Comparison of ENCODE assay signal across 21 cellular contexts in the genomic region with DNA sequence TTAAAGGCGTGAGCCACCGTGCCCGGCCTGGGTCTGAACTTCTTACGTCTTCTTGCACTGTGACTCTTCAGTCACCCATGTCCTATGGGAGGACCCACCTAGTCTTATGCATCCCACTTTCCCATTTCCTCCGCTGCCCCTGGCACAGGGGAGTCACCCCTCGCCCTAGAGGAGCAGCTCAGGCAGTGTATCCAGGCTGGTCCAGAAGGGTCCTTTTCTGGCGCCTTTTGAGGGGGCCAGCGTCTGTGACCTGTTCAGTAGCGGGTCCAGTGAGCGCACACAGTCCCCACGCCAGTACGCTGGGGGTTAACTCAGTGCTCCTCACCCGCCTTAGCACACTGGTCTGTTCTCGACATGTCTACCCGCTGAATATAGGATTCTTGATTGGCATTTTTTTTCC. TPM values are rescaled to one million over a fixed set of nuclear protein-coding genes. Genes with fewer than 3 reads are reported as not detected.
DNase-seq lines count a peak whose midpoint lies in the region; ATAC-seq and TF ChIP-seq lines count a peak whose summit lies in the region.
"Had no signal": no experiment of that assay in that cellular context is flagged by ENCODE, and none has a peak within 500 bp of the region (broad histone marks: within the 10 kb centered on the region; RNA-seq: fewer than 3 reads in every experiment).

No MANE protein-coding gene starts in this region.

- H3K4me1 ChIP-seq in CD8-positive, alpha-beta memory T cell (ENCODE audit: insufficient read depth, low read length): peaks cover 15% of the 10 kb centered on the region
- peaks cover 0 to 4% of the 10 kb centered on the region in 2 donors for H3K4me1 ChIP-seq in breast epithelium
- H3K4me1 ChIP-seq: parathyroid adenoma had no signal

- CTCF ChIA-PET in activated CD4-positive, alpha-beta T cell treated with anti-CD3 and anti-CD28 coated beads, Interleukin-2, amount 10 ng/mL, durations not matched to agents 7 days and 5 days (lab: Charles Lee): no interaction called here
- CTCF ChIA-PET in CD8-positive, alpha-beta memory T cell (lab: Charles Lee): interaction anchor here (0.8 kb wide), 1 partner anchor 48 kb away, joined by 3 read pairs; no protein-coding TSS in a partner anchor

- no peak for ATAC-seq in activated naive CD8-positive, alpha-beta T cell treated with anti-CD3 and anti-CD28 coated beads, Interleukin-2, amount 10 ng/mL, durations not matched to agents 7 days and 5 days (ENCODE audit: low read depth)
- no peak for ATAC-seq in natural killer cell
- ATAC-seq in HG02571 (IDR thresholded peaks at IDR 0.05; ENCODE audit: unreplicated experiment): no peak
- ATAC-seq: activated CD4-positive, alpha-beta T cell treated with anti-CD3 and anti-CD28 coated beads for 36 hours; right lobe of liver had no signal

- no peak for TF ChIP-seq POLR2A in breast epithelium (IDR thresholded peaks at IDR 0.05)

- no peak overlapping the region for H3K27ac Mint-ChIP-seq in activated CD4-positive, alpha-beta T cell treated with anti-CD3 and anti-CD28 coated beads, Interleukin-2, amount 10 ng/mL, durations not matched to agents 7 days and 5 days
- H3K27ac Mint-ChIP-seq in CD8-positive, alpha-beta memory T cell: peak overlapping the region in 2 of 8 donors; percentile 16 to 66
- no peak overlapping the region for H3K27ac Mint-ChIP-seq in activated naive CD8-positive, alpha-beta T cell treated with anti-CD3 and anti-CD28 coated beads, Interleukin-2, amount 10 ng/mL, durations not matched to agents 7 days and 5 days
- no peak overlapping the region for H3K27ac Mint-ChIP-seq in natural killer cell
- H3K27ac Mint-ChIP-seq: activated CD4-positive, alpha-beta T cell treated with anti-CD3 and anti-CD28 coated beads for 36 hours had no signal

- H3K9me3 ChIP-seq in CD8-positive, alpha-beta memory T cell (ENCODE audit: low read length): no peaks in the 10 kb centered on the region
- peaks cover 0 to 3% of the 10 kb centered on the region in 2 donors for H3K9me3 ChIP-seq in breast epithelium
- H3K9me3 ChIP-seq: right lobe of liver, suprapubic skin, vagina had no signal

- no peak overlapping the region for H3K4me3 ChIP-seq in CD8-positive, alpha-beta memory T cell (ENCODE audit: low read length)
- H3K4me3 ChIP-seq in breast epithelium: no peak overlapping the region
- H3K4me3 ChIP-seq: dorsolateral prefrontal cortex, lung, right lobe of liver, suprapubic skin, vagina had no signal

- no peak overlapping the region for H3K27ac ChIP-seq in CD8-positive, alpha-beta memory T cell (ENCODE audit: low read depth, low read length)
- no peak overlapping the region for H3K27ac ChIP-seq in breast epithelium
- H3K27ac ChIP-seq: dorsolateral prefrontal cortex, epithelial cell of prostate, parathyroid adenoma, right lobe of liver, suprapubic skin, vagina had no signal

- H3K4me3 Mint-ChIP-seq in activated CD4-positive, alpha-beta T cell treated with anti-CD3 and anti-CD28 coated beads, Interleukin-2, amount 10 ng/mL, durations not matched to agents 7 days and 5 days: peak overlapping the region; percentile 47
- peak overlapping the region; percentile 3 to 80 (median 45) for H3K4me3 Mint-ChIP-seq in CD8-positive, alpha-beta memory T cell
- H3K4me3 Mint-ChIP-seq in activated naive CD8-positive, alpha-beta T cell treated with anti-CD3 and anti-CD28 coated beads, Interleukin-2, amount 10 ng/mL, durations not matched to agents 7 days and 5 days: peak overlapping the region; percentile 6
- peak overlapping the region; percentile 29 for H3K4me3 Mint-ChIP-seq in natural killer cell
- H3K4me3 Mint-ChIP-seq: activated CD4-positive, alpha-beta T cell treated with anti-CD3 and anti-CD28 coated beads for 36 hours had no signal

- no peaks in the 10 kb centered on the region for H3K36me3 Mint-ChIP-seq in activated CD4-positive, alpha-beta T cell treated with anti-CD3 and anti-CD28 coated beads, Interleukin-2, amount 10 ng/mL, durations not matched to agents 7 days and 5 days (ENCODE audit: low read depth)
- H3K36me3 Mint-ChIP-seq in CD8-positive, alpha-beta memory T cell: peaks cover 0 to 4% (median 3%) of the 10 kb centered on the region in 3 donors
- H3K36me3 Mint-ChIP-seq in activated naive CD8-positive, alpha-beta T cell treated with anti-CD3 and anti-CD28 coated beads, Interleukin-2, amount 10 ng/mL, durations not matched to agents 7 days and 5 days: no peaks in the 10 kb centered on the region
- no peaks in the 10 kb centered on the region for H3K36me3 Mint-ChIP-seq in natural killer cell

- H3K27me3 ChIP-seq in CD8-positive, alpha-beta memory T cell (ENCODE audit: insufficient read depth, low read length, poor library complexity, severe bottlenecking): no peaks in the 10 kb centered on the region
- H3K27me3 ChIP-seq in breast epithelium: no peaks in the 10 kb centered on the region
- H3K27me3 ChIP-seq: dorsolateral prefrontal cortex, right lobe of liver, suprapubic skin, vagina had no signal

- no peak for DNase-seq in activated CD4-positive, alpha-beta T cell treated with anti-CD3 and anti-CD28 coated beads, Interleukin-2, amount 10 ng/mL, durations not matched to agents 7 days and 5 days
- no peak for DNase-seq in activated CD4-positive, alpha-beta T cell treated with anti-CD3 and anti-CD28 coated beads, Interleukin-2, amount 50 U/mL, for 1 hour
- DNase-seq in CD8-positive, alpha-beta memory T cell: no peak
- no peak for DNase-seq in activated naive CD8-positive, alpha-beta T cell treated with anti-CD3 and anti-CD28 coated beads, Interleukin-2, amount 10 ng/mL, durations not matched to agents 7 days and 5 days
- DNase-seq in natural killer cell: no peak
- DNase-seq in breast epithelium (ENCODE audit: low spot score in 2 of 2): no peak
- no peak for DNase-seq in AG08395 (ENCODE audit: low spot score)
- DNase-seq: activated CD4-positive, alpha-beta T cell treated with anti-CD3 and anti-CD28 coated beads for 36 hours; caudate nucleus; dorsolateral prefrontal cortex; hippocampal formation; MM.1S; NCI-H2171 treated with DMSO at 0.1 percent for 48 hours; NCI-H69; right lobe of liver had no signal

- H3K36me3 ChIP-seq in CD8-positive, alpha-beta memory T cell (ENCODE audit: insufficient read depth, low read length): no peaks in the 10 kb centered on the region
- H3K36me3 ChIP-seq in breast epithelium: no peaks in the 10 kb centered on the region
- H3K36me3 ChIP-seq: right lobe of liver, suprapubic skin, vagina had no signal

- POLR2A ChIA-PET in activated CD4-positive, alpha-beta T cell treated with anti-CD3 and anti-CD28 coated beads, Interleukin-2, amount 10 ng/mL, durations not matched to agents 7 days and 5 days (lab: Charles Lee): no interaction called here
- POLR2A ChIA-PET in CD8-positive, alpha-beta memory T cell (lab: Charles Lee): no interaction called here
- POLR2A ChIA-PET in activated naive CD8-positive, alpha-beta T cell treated with anti-CD3 and anti-CD28 coated beads, Interleukin-2, amount 10 ng/mL, durations not matched to agents 7 days and 5 days (lab: Charles Lee): no interaction called here

- no peak for TF ChIP-seq CTCF in natural killer cell (IDR thresholded peaks at IDR 0.05)
- TF ChIP-seq CTCF in breast epithelium (IDR thresholded peaks at IDR 0.05): no peak

- intact Hi-C loops in natural killer cell (cut with micrococcal nuclease): no loop called here
- intact Hi-C loops in breast epithelium (cut with DNase I; ENCODE audit: low total_unique reads): no loop called here

- H3K27me3 Mint-ChIP-seq in activated CD4-positive, alpha-beta T cell treated with anti-CD3 and anti-CD28 coated beads, Interleukin-2, amount 10 ng/mL, durations not matched to agents 7 days and 5 days: no peaks in the 10 kb centered on the region
- no peaks in the 10 kb centered on the region for H3K27me3 Mint-ChIP-seq in CD8-positive, alpha-beta memory T cell
- H3K27me3 Mint-ChIP-seq in activated naive CD8-positive, alpha-beta T cell treated with anti-CD3 and anti-CD28 coated beads, Interleukin-2, amount 10 ng/mL, durations not matched to agents 7 days and 5 days: peaks cover 2% of the 10 kb centered on the region
- peaks cover 0 to 4% of the 10 kb centered on the region in 2 donors for H3K27me3 Mint-ChIP-seq in natural killer cell (ENCODE audit: low read depth in 2 of 2)
- H3K27me3 Mint-ChIP-seq: activated CD4-positive, alpha-beta T cell treated with anti-CD3 and anti-CD28 coated beads for 36 hours had no signal

- H3K9me3 Mint-ChIP-seq in activated CD4-positive, alpha-beta T cell treated with anti-CD3 and anti-CD28 coated beads, Interleukin-2, amount 10 ng/mL, durations not matched to agents 7 days and 5 days: no peaks in the 10 kb centered on the region
- no peaks in the 10 kb centered on the region for H3K9me3 Mint-ChIP-seq in CD8-positive, alpha-beta memory T cell
- no peaks in the 10 kb centered on the region for H3K9me3 Mint-ChIP-seq in activated naive CD8-positive, alpha-beta T cell treated with anti-CD3 and anti-CD28 coated beads, Interleukin-2, amount 10 ng/mL, durations not matched to agents 7 days and 5 days
- H3K9me3 Mint-ChIP-seq in natural killer cell: no peaks in the 10 kb centered on the region

- peaks cover 34% of the 10 kb centered on the region for H3K4me1 Mint-ChIP-seq in activated CD4-positive, alpha-beta T cell treated with anti-CD3 and anti-CD28 coated beads, Interleukin-2, amount 10 ng/mL, durations not matched to agents 7 days and 5 days
- peaks cover 41 to 55% (median 55%) of the 10 kb centered on the region in 3 donors for H3K4me1 Mint-ChIP-seq in CD8-positive, alpha-beta memory T cell
- peaks cover 20% of the 10 kb centered on the region for H3K4me1 Mint-ChIP-seq in activated naive CD8-positive, alpha-beta T cell treated with anti-CD3 and anti-CD28 coated beads, Interleukin-2, amount 10 ng/mL, durations not matched to agents 7 days and 5 days
- H3K4me1 Mint-ChIP-seq in natural killer cell: peaks cover 9 to 23% of the 10 kb centered on the region in 2 donors

RNA-seq across cellular contexts. Expression of a gene that starts 1.9 kb away (rescaled TPM):
- total RNA-seq in activated CD4-positive, alpha-beta T cell treated with anti-CD3 and anti-CD28 coated beads, Interleukin-2, amount 10 ng/mL, durations not matched to agents 7 days and 5 days: 10 to 100 TPM; 12.2 to 13.0 TPM
- 1 to 10 TPM; 3.8 to 5.6 TPM for total RNA-seq in CD8-positive, alpha-beta memory T cell
- 16.3 TPM for polyA plus RNA-seq in CD8-positive, alpha-beta memory T cell
- total RNA-seq in activated naive CD8-positive, alpha-beta T cell treated with anti-CD3 and anti-CD28 coated beads, Interleukin-2, amount 10 ng/mL, durations not matched to agents 7 days and 5 days: 10 to 100 TPM in 1 of 2 experiments, 1 to 10 TPM in 1; 9.1 to 10.1 TPM
- total RNA-seq in natural killer cell: 1 to 10 TPM; 5.5 to 7.6 (median 6.1) TPM
- 1 to 10 TPM; 5.1 to 8.2 (median 5.1) TPM for total RNA-seq in breast epithelium
